Comparison of ENCODE assay signal across 1 cellular context in genomic region chr1:194171596-194171995, GRCh38.
TF ChIP-seq lines count a peak whose summit lies in the region.

No MANE protein-coding gene starts in this region.

TF ChIP-seq in WTC11, 78 proteins besides CTCF, POLR2A, EP300 and RAD21 (continued from another document):
- no peak for TF ChIP-seq ZNF532 (CRISPR knock-in tag; IDR thresholded peaks at IDR 0.05; ENCODE audit: borderline replicate concordance)
- no peak for TF ChIP-seq ATF3 (CRISPR knock-in tag; conservative IDR thresholded peaks at IDR 0.05)
- TF ChIP-seq ZNF121 (CRISPR knock-in tag; IDR thresholded peaks at IDR 0.05) = no peak
- TF ChIP-seq ZBTB21 (CRISPR knock-in tag; IDR thresholded peaks at IDR 0.05; ENCODE audit: borderline replicate concordance) = no peak
- TF ChIP-seq AFF4 (CRISPR knock-in tag; IDR thresholded peaks at IDR 0.05; ENCODE audit: borderline replicate concordance) = no peak
